20 cellular contexts compared by ENCODE assay signal in the genomic region with DNA sequence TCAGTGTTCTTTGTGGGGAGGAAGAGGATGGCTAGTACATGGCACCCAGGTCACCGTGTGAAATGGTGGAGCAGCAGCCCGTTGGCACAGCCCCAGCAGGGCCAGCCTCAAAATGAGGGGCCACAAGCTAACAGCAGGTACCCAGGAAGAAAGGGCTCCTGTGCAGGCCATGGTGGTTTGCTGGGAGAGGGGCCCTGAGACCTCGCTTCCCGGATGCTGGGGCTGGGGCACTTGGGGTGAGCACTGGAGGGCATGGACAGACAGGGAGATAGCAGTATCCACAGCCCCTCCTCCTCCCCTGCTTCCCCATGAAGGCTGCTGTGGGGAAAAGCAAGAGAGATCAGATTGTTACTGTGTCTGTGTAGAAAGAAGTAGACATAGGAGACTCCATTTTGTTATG. TPM values are rescaled to one million over a fixed set of nuclear protein-coding genes. Genes with fewer than 3 reads are reported as not detected.
DNase-seq lines count a peak whose midpoint lies in the region; ATAC-seq and TF ChIP-seq lines count a peak whose summit lies in the region.
"Had no signal": no experiment of that assay in that cellular context is flagged by ENCODE, and none has a peak within 500 bp of the region (broad histone marks: within the 10 kb centered on the region; RNA-seq: fewer than 3 reads in every experiment).

No MANE protein-coding gene starts in this region.

- H3K9me3 ChIP-seq in ES-I3 (ENCODE audit: control insufficient read depth, insufficient read depth, low read length) (no peaks in the 10 kb centered on the region), NT2/D1 (ENCODE audit: insufficient read depth, low read length) (peaks cover 7% of the 10 kb centered on the region; the same call in 1 of the 2 replicates), iPS-15b (ENCODE audit: control insufficient read depth, insufficient read depth, low read length) (no peaks in the 10 kb centered on the region), neural progenitor cell (ENCODE audit: low read depth) (no peaks in the 10 kb centered on the region), HAP-1 (no peaks in the 10 kb centered on the region)
- H3K9me3 ChIP-seq: Caco-2 had no signal

- peaks cover 8% of the 10 kb centered on the region for H3K27me3 Mint-ChIP-seq in neural progenitor cell (ENCODE audit: insufficient read depth, low read depth)
- peaks cover 7% of the 10 kb centered on the region for H3K27me3 Mint-ChIP-seq in activated T-cell treated with anti-CD3 and anti-CD28 coated beads, Interleukin-2, amount 50 U/mL, for 72 hours (ENCODE audit: low read depth)

- H3K27ac ChIP-seq in neural progenitor cell: no peak overlapping the region
- H3K27ac ChIP-seq: RWPE1 had no signal

- H3K27me3 ChIP-seq in NT2/D1 (ENCODE audit: insufficient read depth, insufficient read length) (no peaks in the 10 kb centered on the region), iPS-15b (ENCODE audit: control insufficient read depth, insufficient read depth, low read length) (no peaks in the 10 kb centered on the region), neural progenitor cell (no peaks in the 10 kb centered on the region), HAP-1 (ENCODE audit: low read depth) (no peaks in the 10 kb centered on the region)

- peak overlapping the region; percentile 93 for H3K27ac Mint-ChIP-seq in neural progenitor cell
- no peak overlapping the region for H3K27ac Mint-ChIP-seq in activated T-cell treated with anti-CD3 and anti-CD28 coated beads, Interleukin-2, amount 50 U/mL, for 72 hours
- H3K27ac Mint-ChIP-seq: CD4-positive, CD25-positive, alpha-beta regulatory T cell had no signal

- H3K9ac ChIP-seq in ES-I3 (ENCODE audit: low read depth, low read length) (peak overlapping the region; percentile 20; the same call in 1 of the 2 replicates), NT2/D1 (ENCODE audit: insufficient read length, low read depth) (peak overlapping the region; percentile 70), iPS-15b (ENCODE audit: low read depth, low read length) (peak overlapping the region; percentile 81), neural progenitor cell (no peak overlapping the region)

- no peaks in the 10 kb centered on the region for H3K36me3 ChIP-seq in ES-I3 (ENCODE audit: insufficient read depth, low read length)
- no peaks in the 10 kb centered on the region for H3K36me3 ChIP-seq in NT2/D1 (ENCODE audit: insufficient read depth, insufficient read length, low read length)
- H3K36me3 ChIP-seq in iPS-15b (ENCODE audit: control insufficient read depth, insufficient read depth, low read length): no peaks in the 10 kb centered on the region
- no peaks in the 10 kb centered on the region for H3K36me3 ChIP-seq in neural progenitor cell
- H3K36me3 ChIP-seq in HAP-1 (replicated peaks): no peaks in the 10 kb centered on the region

- in situ Hi-C loops in HAP-1 (cut with MboI; ENCODE audit: low sequenced_read_pairs): no loop called here

- no peak for TF ChIP-seq CTCF in neural progenitor cell (IDR thresholded peaks at IDR 0.05)

- peaks cover 13% of the 10 kb centered on the region for H3K9me3 Mint-ChIP-seq in neural progenitor cell
- H3K9me3 Mint-ChIP-seq in activated T-cell treated with anti-CD3 and anti-CD28 coated beads, Interleukin-2, amount 50 U/mL, for 72 hours: peaks cover 6% of the 10 kb centered on the region in 2 donors

- peaks cover 31% of the 10 kb centered on the region for H3K4me1 ChIP-seq in ES-I3 (ENCODE audit: insufficient read depth, low read length)
- H3K4me1 ChIP-seq in NT2/D1 (ENCODE audit: insufficient read depth, insufficient read length): peaks cover 27% of the 10 kb centered on the region
- peaks cover 19% of the 10 kb centered on the region for H3K4me1 ChIP-seq in iPS-15b (ENCODE audit: control insufficient read depth, insufficient read depth, low read length)
- H3K4me1 ChIP-seq in neural progenitor cell: peaks cover 29% of the 10 kb centered on the region
- peaks cover 36% of the 10 kb centered on the region for H3K4me1 ChIP-seq in HAP-1
- H3K4me1 ChIP-seq: Caco-2 had no signal

- no peak for DNase-seq in NT2/D1 (ENCODE audit: low read depth, low spot score)
- no peak for DNase-seq in neural progenitor cell (ENCODE audit: low spot score)
- no peak for DNase-seq in HAP-1 (ENCODE audit: low spot score in 2 of 2)
- no peak for DNase-seq in activated T-cell treated with anti-CD3 and anti-CD28 coated beads, Interleukin-2, amount 50 U/mL, for 72 hours
- DNase-seq in UCSD-AML1 (lab: John Stamatoyannopoulos, UW; ENCODE audit: unreplicated experiment): no peak
- DNase-seq: AML-193; Caco-2; CD4-positive, CD25-positive, alpha-beta regulatory T cell; EL; NCI-H1105; NCI-H1694 treated with DMSO at 0.1 percent for 48 hours; NCI-H2107; NCI-H345; NCI-H526 treated with DMSO at 0.1 percent for 48 hours; PC-3 had no signal

- no peaks in the 10 kb centered on the region for H4K20me1 ChIP-seq in neural progenitor cell (ENCODE audit: low read depth)

- peaks cover 29% of the 10 kb centered on the region for H3F3A ChIP-seq in neural progenitor cell (ENCODE audit: low read depth)

- no peaks in the 10 kb centered on the region for H3K79me2 ChIP-seq in neural progenitor cell (ENCODE audit: low read depth)

- no peak overlapping the region for H3K4me2 ChIP-seq in neural progenitor cell

- no peak overlapping the region for H3K4me3 Mint-ChIP-seq in neural progenitor cell
- H3K4me3 Mint-ChIP-seq in activated T-cell treated with anti-CD3 and anti-CD28 coated beads, Interleukin-2, amount 50 U/mL, for 72 hours: no peak overlapping the region
- H3K4me3 Mint-ChIP-seq: CD4-positive, CD25-positive, alpha-beta regulatory T cell had no signal

- H2AFZ ChIP-seq in neural progenitor cell (replicated peaks): peak overlapping the region; percentile 42

- H3K4me3 ChIP-seq in NT2/D1 (ENCODE audit: insufficient read length, low read depth) (no peak overlapping the region), iPS-15b (ENCODE audit: low read depth, low read length) (no peak overlapping the region), neural progenitor cell (no peak overlapping the region), HAP-1 (no peak overlapping the region)

- ATAC-seq in HG02571 (IDR thresholded peaks at IDR 0.05; ENCODE audit: unreplicated experiment): no peak
- no peak for ATAC-seq in activated T-cell treated with anti-CD3 and anti-CD28 coated beads, Interleukin-2, amount 50 U/mL, for 72 hours (replicated peaks in 1 of 2)
- ATAC-seq: PC-3 had no signal

- peaks cover 44% of the 10 kb centered on the region for H3K4me1 Mint-ChIP-seq in neural progenitor cell
- H3K4me1 Mint-ChIP-seq in activated T-cell treated with anti-CD3 and anti-CD28 coated beads, Interleukin-2, amount 50 U/mL, for 72 hours (ENCODE audit: low read depth): no peaks in the 10 kb centered on the region

- H3K36me3 Mint-ChIP-seq in neural progenitor cell: peaks cover 4% of the 10 kb centered on the region
- H3K36me3 Mint-ChIP-seq in activated T-cell treated with anti-CD3 and anti-CD28 coated beads, Interleukin-2, amount 50 U/mL, for 72 hours (ENCODE audit: insufficient read depth in 2 of 2): peaks cover 0 to 6% of the 10 kb centered on the region in 2 donors

RNA-seq across cellular contexts. Expression of a gene that starts 16.2 kb away (rescaled TPM):
- not detected in 2 replicates for total RNA-seq in neural progenitor cell (ENCODE audit: low replicate concordance)
- total RNA-seq in activated T-cell treated with anti-CD3 and anti-CD28 coated beads, Interleukin-2, amount 50 U/mL, for 72 hours: not detected
- total RNA-seq: Caco-2; CD4-positive, CD25-positive, alpha-beta regulatory T cell; MCF 10A; PC-3 had no signal

RNA-seq across cellular contexts. Expression of a gene that starts 46.2 kb away (rescaled TPM):
- 0.52 and 0.56 TPM in 2 replicates for total RNA-seq in neural progenitor cell (ENCODE audit: low replicate concordance)
- under 1 TPM in 1 of 2 donors, not detected in 1; 0.21 TPM for total RNA-seq in activated T-cell treated with anti-CD3 and anti-CD28 coated beads, Interleukin-2, amount 50 U/mL, for 72 hours
- total RNA-seq: Caco-2, MCF 10A, PC-3 had no signal
